In genomic region chr3:105497381-105497780, GRCh38 we compare ENCODE assay signal across 7 cellular contexts.
"Had no signal": no experiment of that assay in that cellular context is flagged by ENCODE, and none has a peak within 500 bp of the region (broad histone marks: within the 10 kb centered on the region; RNA-seq: fewer than 3 reads in every experiment).

No MANE protein-coding gene starts in this region.

- H3K4me1 ChIP-seq: HAP-1 had no signal

- H3K4me2 ChIP-seq: GM23338 had no signal

- H3K27ac ChIP-seq: HL-60 had no signal

- H3K4me3 ChIP-seq: GM23338, HAP-1 had no signal

- ATAC-seq: GM23338, HCT116, HepG2 had no signal

- H3K36me3 ChIP-seq: HAP-1 had no signal

- DNase-seq: HFFc6, KBM-7 had no signal

- H2AFZ ChIP-seq: GM23338 had no signal

- H3K9me3 ChIP-seq: HAP-1 had no signal
